8 cellular contexts compared by ENCODE assay signal in genomic region chr1:20486457-20487235, GRCh38. TPM values are rescaled to one million over a fixed set of nuclear protein-coding genes. Genes with fewer than 3 reads are reported as not detected.
DNase-seq lines count a peak whose midpoint lies in the region; ATAC-seq and TF ChIP-seq lines count a peak whose summit lies in the region.

No MANE protein-coding gene starts in this region.

- TSS peak; percentile 41 for BruUV-seq in PC-3 (replicated peaks; lab: Mats Ljungman, UMichigan)

- ATAC-seq in PC-3: peak; percentile 41
- peak; percentile 39 for ATAC-seq in stimulated activated naive CD8-positive, alpha-beta T cell treated with anti-CD3 and anti-CD28 coated beads, Interleukin-15, amount 100 ng/mL, for 72 hours
- ATAC-seq in HG02588 (IDR thresholded peaks at IDR 0.05; ENCODE audit: unreplicated experiment): no peak

- H3K4me2 ChIP-seq in PC-3 (ENCODE audit: low read length): peak overlapping the region; percentile 99

- peaks cover 30% of the 10 kb centered on the region for H3K4me1 Mint-ChIP-seq in stimulated activated naive CD8-positive, alpha-beta T cell treated with anti-CD3 and anti-CD28 coated beads, Interleukin-15, amount 100 ng/mL, for 72 hours

- H3K9me2 ChIP-seq in PC-3 (replicated peaks; ENCODE audit: low read length): no peaks in the 10 kb centered on the region

- H3K27me3 ChIP-seq in PC-3 (ENCODE audit: low read length): peaks cover 6% of the 10 kb centered on the region

- intact Hi-C loops in PC-3 (cut with micrococcal nuclease): no loop called here

- H3K27ac ChIP-seq in PC-3 (ENCODE audit: low read length) (peak overlapping the region; percentile 87), coronary artery (peak overlapping the region in 1 of 2 donors; percentile 87)

- H3K27ac Mint-ChIP-seq in stimulated activated naive CD8-positive, alpha-beta T cell treated with anti-CD3 and anti-CD28 coated beads, Interleukin-15, amount 100 ng/mL, for 72 hours: no peak overlapping the region

- TF ChIP-seq CTCF in PC-3 (conservative IDR thresholded peaks at IDR 0.05; ENCODE audit: low read depth, low read length): no peak
- no peak for TF ChIP-seq CTCF in coronary artery (IDR thresholded peaks at IDR 0.05)

- peaks cover 23% of the 10 kb centered on the region for H3K4me1 ChIP-seq in PC-3 (ENCODE audit: insufficient read depth, low read length)

- peak; percentile 7 for DNase-seq in activated effector memory CD4-positive, alpha-beta T cell treated with Interleukin-2 at 50 U/mL for 16 hours
- DNase-seq in activated effector memory CD4-positive, alpha-beta T cell treated with anti-CD3 and anti-CD28 coated beads, Interleukin-2, amount 50 U/mL, for 16 hours: no peak
- DNase-seq in PC-3 (peak; percentile 69), coronary artery (ENCODE audit: low spot score) (no peak), left kidney (ENCODE audit: low read depth, low spot score) (peak; percentile 98)
- DNase-seq in stimulated activated naive CD8-positive, alpha-beta T cell treated with anti-CD3 and anti-CD28 coated beads, Interleukin-15, amount 100 ng/mL, for 72 hours: no peak
- DNase-seq in stimulated activated CD4-positive, alpha-beta T cell treated with anti-CD3 and anti-CD28 coated beads, Interleukin-1b, Interleukin-23, amount 100 ng/mL, for 48 hours: no peak

- peaks cover under 1% of the 10 kb centered on the region for H3F3A ChIP-seq in PC-3 (ENCODE audit: low read length, unreplicated experiment)

- H3K36me3 ChIP-seq in PC-3 (ENCODE audit: low read depth, low read length): 0 out of 2 replicates have a peak, but pooled peaks cover 3% of the 10 kb centered on the region

- H4K20me1 ChIP-seq in PC-3 (ENCODE audit: low read length): peaks cover 28% of the 10 kb centered on the region

- peak overlapping the region; percentile 88 for H3K4me3 ChIP-seq in PC-3 (ENCODE audit: low read length)
- H3K4me3 ChIP-seq in coronary artery: peak overlapping the region; percentile 87

- H3K79me2 ChIP-seq in PC-3 (ENCODE audit: low read length): peaks cover 37% of the 10 kb centered on the region

- peak overlapping the region; percentile 50 to 78 for H3K4me3 Mint-ChIP-seq in stimulated activated naive CD8-positive, alpha-beta T cell treated with anti-CD3 and anti-CD28 coated beads, Interleukin-15, amount 100 ng/mL, for 72 hours

- CTCF ChIA-PET in PC-3 (lab: Charles Lee): interaction anchor here (0.6 kb wide), 1 partner anchor 206 kb away, joined by 13 read pairs; no protein-coding TSS in a partner anchor

- POLR2A ChIA-PET in PC-3 (lab: Charles Lee; ENCODE audit: unreplicated experiment): interaction anchor here (0.7 kb wide), 1 partner anchor 8 kb away, joined by 3 read pairs; no protein-coding TSS in a partner anchor

- H3K9me3 Mint-ChIP-seq in stimulated activated naive CD8-positive, alpha-beta T cell treated with anti-CD3 and anti-CD28 coated beads, Interleukin-15, amount 100 ng/mL, for 72 hours: no peaks in the 10 kb centered on the region

- H3K27me3 Mint-ChIP-seq in stimulated activated naive CD8-positive, alpha-beta T cell treated with anti-CD3 and anti-CD28 coated beads, Interleukin-15, amount 100 ng/mL, for 72 hours: peaks cover 78% of the 10 kb centered on the region

- no peaks in the 10 kb centered on the region for H3K9me3 ChIP-seq in PC-3 (ENCODE audit: low read length)

- H3K9ac ChIP-seq in PC-3 (ENCODE audit: low read length): peak overlapping the region; percentile 90

- H2AFZ ChIP-seq in PC-3 (ENCODE audit: low read length): peak overlapping the region; percentile 93

RNA-seq across cellular contexts. Expression of gene CAMK2N1, which starts 0.6 kb away (rescaled TPM):
- 51.2 and 56.9 TPM in 2 replicates for total RNA-seq in PC-3 (2014; rRNA removed)

RNA-seq across cellular contexts. Expression of gene MUL1, which starts 21.3 kb away (rescaled TPM):
- total RNA-seq in PC-3 (2014; rRNA removed): 28.9 and 29.5 TPM in 2 replicates

Comparison
In these comparisons a context has a peak if more than half of its experiments do, and no peak if none do; other contexts are left out.
1. DNase-seq: peak in activated effector memory CD4-positive, alpha-beta T cell treated with Interleukin-2 at 50 U/mL for 16 hours (single experiment), PC-3 (single experiment) and left kidney (single experiment); none in activated effector memory CD4-positive, alpha-beta T cell treated with anti-CD3 and anti-CD28 coated beads, Interleukin-2, amount 50 U/mL, for 16 hours (single experiment), coronary artery (single experiment), stimulated activated naive CD8-positive, alpha-beta T cell treated with anti-CD3 and anti-CD28 coated beads, Interleukin-15, amount 100 ng/mL, for 72 hours (0 of 2) and stimulated activated CD4-positive, alpha-beta T cell treated with anti-CD3 and anti-CD28 coated beads, Interleukin-1b, Interleukin-23, amount 100 ng/mL, for 48 hours (single experiment).